In genomic region chr16:79726902-79727301, GRCh38 we compare ENCODE assay signal across 7 cellular contexts.
"Had no signal": no experiment of that assay in that cellular context is flagged by ENCODE, and none has a peak within 500 bp of the region (broad histone marks: within the 10 kb centered on the region; RNA-seq: fewer than 3 reads in every experiment).

No MANE protein-coding gene starts in this region.

- H3K4me3 ChIP-seq: GM23248 had no signal

- H3K9ac ChIP-seq: GM23248 had no signal

- H3K27ac ChIP-seq: GM23248, HL-60 had no signal

- H2AFZ ChIP-seq: GM23248 had no signal

- DNase-seq: GM23248, GOT3, H9, HCEC 1CT, KG1 had no signal

- FAIRE-seq: H54 had no signal
